In genomic region chr15:66621491-66622467, GRCh38 we compare ENCODE assay signal across 10 cellular contexts. TPM values are rescaled to one million over a fixed set of nuclear protein-coding genes. Genes with fewer than 3 reads are reported as not detected.
DNase-seq lines count a peak whose midpoint lies in the region; ATAC-seq, FAIRE-seq and TF ChIP-seq lines count a peak whose summit lies in the region.
"Had no signal": no experiment of that assay in that cellular context is flagged by ENCODE, and none has a peak within 500 bp of the region (broad histone marks: within the 10 kb centered on the region; RNA-seq: fewer than 3 reads in every experiment).

No MANE protein-coding gene starts in this region.

- peaks cover 9 to 18% of the 10 kb centered on the region in 2 donors for H3K4me1 Mint-ChIP-seq in natural killer cell treated with Interleukin-12 subunit alpha and Interleukin-12 subunit beta and Interleukin-15 and Interleukin-18, amount 100 ng/mL, for 72 hours (ENCODE audit: low read depth in 2 of 2)
- H3K4me1 Mint-ChIP-seq in natural killer cell (peaks cover 11 to 15% of the 10 kb centered on the region in 2 donors), glutamatergic neuron (ENCODE audit: low read depth, unreplicated experiment) (no peaks in the 10 kb centered on the region), neural crest cell (peaks cover 22% of the 10 kb centered on the region)
- H3K4me1 Mint-ChIP-seq in activated CD4-positive, alpha-beta memory T cell treated with anti-CD3 and anti-CD28 coated beads, Interleukin-2, amount 10 ng/mL, durations not matched to agents 7 days and 5 days: peaks cover 5% of the 10 kb centered on the region
- no peaks in the 10 kb centered on the region for H3K4me1 Mint-ChIP-seq in activated CD8-positive, alpha-beta T cell treated with anti-CD3 and anti-CD28 coated beads for 36 hours (ENCODE audit: low read depth)
- H3K4me1 Mint-ChIP-seq: activated naive CD8-positive, alpha-beta T cell treated with anti-CD3 and anti-CD28 coated beads, Interleukin-2, amount 50 U/mL, for 24 hours had no signal

- POLR2A ChIA-PET in activated CD4-positive, alpha-beta memory T cell treated with anti-CD3 and anti-CD28 coated beads, Interleukin-2, amount 10 ng/mL, durations not matched to agents 7 days and 5 days (lab: Charles Lee): no interaction called here
- POLR2A ChIA-PET in activated CD8-positive, alpha-beta T cell treated with anti-CD3 and anti-CD28 coated beads for 36 hours (lab: Charles Lee): no interaction called here

- no peaks in the 10 kb centered on the region for H3K9me3 Mint-ChIP-seq in natural killer cell treated with Interleukin-12 subunit alpha and Interleukin-12 subunit beta and Interleukin-15 and Interleukin-18, amount 100 ng/mL, for 72 hours
- H3K9me3 Mint-ChIP-seq in natural killer cell (no peaks in the 10 kb centered on the region), glutamatergic neuron (ENCODE audit: unreplicated experiment) (no peaks in the 10 kb centered on the region), neural crest cell (no peaks in the 10 kb centered on the region)
- no peaks in the 10 kb centered on the region for H3K9me3 Mint-ChIP-seq in activated CD4-positive, alpha-beta memory T cell treated with anti-CD3 and anti-CD28 coated beads, Interleukin-2, amount 10 ng/mL, durations not matched to agents 7 days and 5 days
- no peaks in the 10 kb centered on the region for H3K9me3 Mint-ChIP-seq in activated CD8-positive, alpha-beta T cell treated with anti-CD3 and anti-CD28 coated beads for 36 hours
- H3K9me3 Mint-ChIP-seq: activated naive CD8-positive, alpha-beta T cell treated with anti-CD3 and anti-CD28 coated beads, Interleukin-2, amount 50 U/mL, for 24 hours had no signal

- intact Hi-C loops in natural killer cell (cut with micrococcal nuclease): no loop called here
- intact Hi-C loops in activated CD8-positive, alpha-beta T cell treated with anti-CD3 and anti-CD28 coated beads for 36 hours (cut with micrococcal nuclease): no loop called here

- CTCF ChIA-PET in activated CD4-positive, alpha-beta memory T cell treated with anti-CD3 and anti-CD28 coated beads, Interleukin-2, amount 10 ng/mL, durations not matched to agents 7 days and 5 days (lab: Charles Lee): interaction anchor here (0.6 to 2.0 kb wide), 3 partner anchors 17 to 230 kb away, joined by 3 to 13 read pairs (median 8); no protein-coding TSS in a partner anchor
- CTCF ChIA-PET in activated CD8-positive, alpha-beta T cell treated with anti-CD3 and anti-CD28 coated beads for 36 hours (lab: Charles Lee): interaction anchor here (1.2 kb wide), 1 partner anchor 230 kb away, joined by 3 read pairs; no protein-coding TSS in a partner anchor

- no peak for TF ChIP-seq CTCF in natural killer cell (IDR thresholded peaks at IDR 0.05)
- no peak for TF ChIP-seq CTCF in glutamatergic neuron (IDR thresholded peaks at IDR 0.05; ENCODE audit: partially characterized antibody, unreplicated experiment)
- no peak for TF ChIP-seq CTCF in neural crest cell (conservative IDR thresholded peaks at IDR 0.05)
- TF ChIP-seq CTCF in activated CD8-positive, alpha-beta T cell treated with anti-CD3 and anti-CD28 coated beads for 36 hours (IDR thresholded peaks at IDR 0.05): no peak

- FAIRE-seq in urothelium cell line (lab: Jason Lieb, UNC): no peak

- H3K36me3 Mint-ChIP-seq in natural killer cell treated with Interleukin-12 subunit alpha and Interleukin-12 subunit beta and Interleukin-15 and Interleukin-18, amount 100 ng/mL, for 72 hours: no peaks in the 10 kb centered on the region
- H3K36me3 Mint-ChIP-seq in natural killer cell (no peaks in the 10 kb centered on the region), glutamatergic neuron (ENCODE audit: unreplicated experiment) (no peaks in the 10 kb centered on the region), neural crest cell (ENCODE audit: low read depth) (no peaks in the 10 kb centered on the region)
- no peaks in the 10 kb centered on the region for H3K36me3 Mint-ChIP-seq in activated CD4-positive, alpha-beta memory T cell treated with anti-CD3 and anti-CD28 coated beads, Interleukin-2, amount 10 ng/mL, durations not matched to agents 7 days and 5 days (ENCODE audit: low read depth)
- no peaks in the 10 kb centered on the region for H3K36me3 Mint-ChIP-seq in activated CD8-positive, alpha-beta T cell treated with anti-CD3 and anti-CD28 coated beads for 36 hours (ENCODE audit: low read depth)

- no peak overlapping the region for H3K27ac Mint-ChIP-seq in natural killer cell treated with Interleukin-12 subunit alpha and Interleukin-12 subunit beta and Interleukin-15 and Interleukin-18, amount 100 ng/mL, for 72 hours
- H3K27ac Mint-ChIP-seq in natural killer cell (no peak overlapping the region), glutamatergic neuron (ENCODE audit: unreplicated experiment) (no peak overlapping the region), neural crest cell (ENCODE audit: unreplicated experiment) (peak overlapping the region; percentile 37)
- H3K27ac Mint-ChIP-seq in activated CD4-positive, alpha-beta memory T cell treated with anti-CD3 and anti-CD28 coated beads, Interleukin-2, amount 10 ng/mL, durations not matched to agents 7 days and 5 days: no peak overlapping the region
- H3K27ac Mint-ChIP-seq in activated CD8-positive, alpha-beta T cell treated with anti-CD3 and anti-CD28 coated beads for 36 hours: no peak overlapping the region
- H3K27ac Mint-ChIP-seq: activated naive CD8-positive, alpha-beta T cell treated with anti-CD3 and anti-CD28 coated beads, Interleukin-2, amount 50 U/mL, for 24 hours had no signal

- peak; percentile 59 for DNase-seq in natural killer cell treated with Interleukin-12 subunit alpha and Interleukin-12 subunit beta and Interleukin-15 and Interleukin-18, amount 100 ng/mL, for 72 hours (ENCODE audit: low spot score)
- DNase-seq in natural killer cell (no peak), glutamatergic neuron (no peak), neural crest cell (ENCODE audit: low read depth, low spot score) (peak; percentile 20), OCI-M2 (lab: John Stamatoyannopoulos, UW; ENCODE audit: unreplicated experiment) (no peak), urothelium cell line (ENCODE audit: low spot score) (no peak)
- no peak for DNase-seq in activated CD4-positive, alpha-beta memory T cell treated with anti-CD3 and anti-CD28 coated beads, Interleukin-2, amount 10 ng/mL, durations not matched to agents 7 days and 5 days
- no peak for DNase-seq in activated CD8-positive, alpha-beta T cell treated with anti-CD3 and anti-CD28 coated beads for 36 hours
- DNase-seq: activated CD4-positive, CD25-positive, alpha-beta regulatory T cell; activated naive CD8-positive, alpha-beta T cell treated with anti-CD3 and anti-CD28 coated beads, Interleukin-2, amount 50 U/mL, for 24 hours had no signal

- no peak overlapping the region for H3K4me3 Mint-ChIP-seq in natural killer cell treated with Interleukin-12 subunit alpha and Interleukin-12 subunit beta and Interleukin-15 and Interleukin-18, amount 100 ng/mL, for 72 hours
- H3K4me3 Mint-ChIP-seq in natural killer cell (no peak overlapping the region), glutamatergic neuron (ENCODE audit: unreplicated experiment) (peak overlapping the region; percentile 58), neural crest cell (peak overlapping the region; percentile 32)
- no peak overlapping the region for H3K4me3 Mint-ChIP-seq in activated CD4-positive, alpha-beta memory T cell treated with anti-CD3 and anti-CD28 coated beads, Interleukin-2, amount 10 ng/mL, durations not matched to agents 7 days and 5 days
- no peak overlapping the region for H3K4me3 Mint-ChIP-seq in activated CD8-positive, alpha-beta T cell treated with anti-CD3 and anti-CD28 coated beads for 36 hours
- H3K4me3 Mint-ChIP-seq: activated naive CD8-positive, alpha-beta T cell treated with anti-CD3 and anti-CD28 coated beads, Interleukin-2, amount 50 U/mL, for 24 hours had no signal

- no peak for ATAC-seq in natural killer cell treated with Interleukin-12 subunit alpha and Interleukin-12 subunit beta and Interleukin-15 and Interleukin-18, amount 100 ng/mL, for 72 hours
- ATAC-seq in natural killer cell: no peak
- ATAC-seq in activated CD8-positive, alpha-beta T cell treated with anti-CD3 and anti-CD28 coated beads for 36 hours: no peak
- ATAC-seq: activated naive CD8-positive, alpha-beta T cell treated with anti-CD3 and anti-CD28 coated beads, Interleukin-2, amount 50 U/mL, for 24 hours had no signal

- peaks cover 15 to 26% of the 10 kb centered on the region in 2 donors for H3K27me3 Mint-ChIP-seq in natural killer cell treated with Interleukin-12 subunit alpha and Interleukin-12 subunit beta and Interleukin-15 and Interleukin-18, amount 100 ng/mL, for 72 hours
- H3K27me3 Mint-ChIP-seq in natural killer cell (ENCODE audit: low read depth in 2 of 2) (peaks cover 29 to 35% of the 10 kb centered on the region in 2 donors), glutamatergic neuron (ENCODE audit: unreplicated experiment) (peaks cover 15% of the 10 kb centered on the region), neural crest cell (ENCODE audit: low read depth) (peaks cover 15% of the 10 kb centered on the region)
- H3K27me3 Mint-ChIP-seq in activated CD4-positive, alpha-beta memory T cell treated with anti-CD3 and anti-CD28 coated beads, Interleukin-2, amount 10 ng/mL, durations not matched to agents 7 days and 5 days: peaks cover 29% of the 10 kb centered on the region
- peaks cover 17% of the 10 kb centered on the region for H3K27me3 Mint-ChIP-seq in activated CD8-positive, alpha-beta T cell treated with anti-CD3 and anti-CD28 coated beads for 36 hours

RNA-seq across cellular contexts. Expression of gene LCTL, which starts 56.0 kb away (rescaled TPM):
- not detected for total RNA-seq in natural killer cell treated with Interleukin-12 subunit alpha and Interleukin-12 subunit beta and Interleukin-15 and Interleukin-18, amount 100 ng/mL, for 72 hours
- total RNA-seq in natural killer cell (not detected), glutamatergic neuron (ENCODE audit: unreplicated experiment) (not detected), neural crest cell (2.1 and 2.7 TPM in 2 replicates)
- not detected for total RNA-seq in activated CD4-positive, alpha-beta memory T cell treated with anti-CD3 and anti-CD28 coated beads, Interleukin-2, amount 10 ng/mL, durations not matched to agents 7 days and 5 days
- not detected for total RNA-seq in activated CD8-positive, alpha-beta T cell treated with anti-CD3 and anti-CD28 coated beads for 36 hours

Comparison
In these comparisons a context has a peak if more than half of its experiments do, and no peak if none do; other contexts are left out.
1. DNase-seq: peak in natural killer cell treated with Interleukin-12 subunit alpha and Interleukin-12 subunit beta and Interleukin-15 and Interleukin-18, amount 100 ng/mL, for 72 hours (single experiment) and neural crest cell (single experiment); none in natural killer cell (single experiment), glutamatergic neuron (single experiment), OCI-M2 (single experiment), activated CD4-positive, alpha-beta memory T cell treated with anti-CD3 and anti-CD28 coated beads, Interleukin-2, amount 10 ng/mL, durations not matched to agents 7 days and 5 days (single experiment), urothelium cell line (single experiment) and activated CD8-positive, alpha-beta T cell treated with anti-CD3 and anti-CD28 coated beads for 36 hours (single experiment).
2. H3K4me3 Mint-ChIP-seq: peak in glutamatergic neuron (single experiment) and neural crest cell (single experiment); none in natural killer cell treated with Interleukin-12 subunit alpha and Interleukin-12 subunit beta and Interleukin-15 and Interleukin-18, amount 100 ng/mL, for 72 hours (single experiment), natural killer cell (single experiment), activated CD4-positive, alpha-beta memory T cell treated with anti-CD3 and anti-CD28 coated beads, Interleukin-2, amount 10 ng/mL, durations not matched to agents 7 days and 5 days (single experiment) and activated CD8-positive, alpha-beta T cell treated with anti-CD3 and anti-CD28 coated beads for 36 hours (single experiment).